In the genomic region with DNA sequence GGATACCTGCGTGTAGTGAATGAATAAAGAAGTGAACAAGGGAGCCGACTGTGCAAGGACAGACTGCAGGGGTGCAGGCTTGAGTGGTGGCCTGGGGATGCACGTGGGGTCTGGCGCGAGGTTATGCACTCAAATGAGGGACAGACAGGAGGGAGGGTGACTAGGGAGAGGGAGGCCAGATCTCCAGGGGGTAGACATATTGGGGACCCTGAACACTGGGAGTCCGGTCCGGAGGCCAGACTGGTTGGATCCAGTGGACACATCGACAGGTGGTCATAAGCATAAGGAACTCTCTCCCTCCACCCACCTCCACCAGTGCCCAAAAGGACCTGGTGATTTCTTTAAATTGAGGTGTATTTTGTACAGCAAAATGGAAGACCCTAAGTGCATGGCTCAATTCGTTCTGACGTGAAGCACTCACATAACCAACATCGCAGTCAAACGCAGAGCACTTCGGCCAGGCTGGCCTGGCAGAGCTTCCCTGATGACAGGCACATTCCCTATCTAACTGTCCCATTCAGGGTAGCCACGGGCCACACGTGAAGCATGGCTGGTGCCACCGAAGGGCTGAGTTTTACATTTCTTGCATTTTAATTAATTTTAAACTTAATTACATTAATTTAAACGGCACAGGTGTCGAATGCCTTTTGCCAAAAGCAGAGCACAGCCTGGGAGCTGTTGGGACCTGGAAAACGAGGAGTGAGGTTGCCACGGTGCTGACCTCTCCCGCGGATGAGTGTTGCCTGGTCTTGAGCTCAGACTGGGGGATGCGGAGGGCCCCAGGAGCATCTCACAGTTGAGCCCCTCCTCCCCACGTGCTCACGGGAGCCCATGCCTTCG, we compare ENCODE assay signal across 22 cellular contexts. TPM values are rescaled to one million over a fixed set of nuclear protein-coding genes. Genes with fewer than 3 reads are reported as not detected.
DNase-seq lines count a peak whose midpoint lies in the region; ATAC-seq, FAIRE-seq and TF ChIP-seq lines count a peak whose summit lies in the region.
"Had no signal": no experiment of that assay in that cellular context is flagged by ENCODE, and none has a peak within 500 bp of the region (broad histone marks: within the 10 kb centered on the region; RNA-seq: fewer than 3 reads in every experiment).

No MANE protein-coding gene starts in this region.

- H3K9me2 ChIP-seq in GM23248 (ENCODE audit: insufficient read depth) (no peaks in the 10 kb centered on the region), PC-9 (ENCODE audit: insufficient read depth) (no peaks in the 10 kb centered on the region)

- DNase-seq in right lobe of liver (peak in 2 of 3 donors; percentile 15 to 26), HepG2 (ENCODE audit: low spot score) (no peak), coronary artery (ENCODE audit: low spot score) (peak; percentile 64), neural progenitor cell (ENCODE audit: low spot score) (no peak), GM23248 (no peak), PC-9 (no peak)
- DNase-seq: activated CD4-positive, CD25-positive, alpha-beta regulatory T cell; activated CD8-positive, alpha-beta T cell treated with anti-CD3 and anti-CD28 coated beads, Interleukin-2, amount 10 ng/mL, durations not matched to agents 7 days and 5 days; brain microvascular endothelial cell; cortex of kidney; EL; MG63; NCI-H1436 treated with DMSO at 0.1 percent for 48 hours; NCI-H524 had no signal

- no peak overlapping the region for H3K9ac ChIP-seq in HepG2 (ENCODE audit: insufficient read depth, low read depth, low read length)
- no peak overlapping the region for H3K9ac ChIP-seq in neural progenitor cell
- H3K9ac ChIP-seq in GM23248 = no peak overlapping the region

- H3K79me2 ChIP-seq in HepG2 (ENCODE audit: insufficient read depth, low read length) (no peaks in the 10 kb centered on the region), neural progenitor cell (ENCODE audit: low read depth) (no peaks in the 10 kb centered on the region), GM23248 (ENCODE audit: insufficient read depth) (no peaks in the 10 kb centered on the region), PC-9 (ENCODE audit: low read depth) (no peaks in the 10 kb centered on the region)

- TF ChIP-seq POLR2A in right lobe of liver (IDR thresholded peaks at IDR 0.05) = no peak
- no peak for TF ChIP-seq POLR2A in HepG2 (IDR thresholded peaks at IDR 0.05; ENCODE audit: insufficient read depth in 1 of 2, low read depth in 2 of 2, low read length in 2 of 2)

- FAIRE-seq in HepG2 (lab: Jason Lieb, UNC) = no peak
- FAIRE-seq: endometrium had no signal

- H3K9me3 ChIP-seq in right lobe of liver (no peaks in the 10 kb centered on the region), HepG2 (ENCODE audit: low read length) (no peaks in the 10 kb centered on the region), neural progenitor cell (ENCODE audit: low read depth) (no peaks in the 10 kb centered on the region), GM23248 (ENCODE audit: low read depth) (no peaks in the 10 kb centered on the region), PC-9 (ENCODE audit: insufficient read depth, low read depth) (no peaks in the 10 kb centered on the region)

- H3K27ac ChIP-seq in right lobe of liver (no peak overlapping the region), HepG2 (ENCODE audit: extremely low read length, insufficient read depth, low read length) (no peak overlapping the region), coronary artery (no peak overlapping the region), neural progenitor cell (no peak overlapping the region), GM23248 (no peak overlapping the region), PC-9 (no peak overlapping the region)
- H3K27ac ChIP-seq: brain microvascular endothelial cell, RWPE1 had no signal

- ATAC-seq in right lobe of liver (no peak), HepG2 (no peak), HG02885 (IDR thresholded peaks at IDR 0.05; ENCODE audit: poor library complexity, unreplicated experiment) (no peak)
- ATAC-seq: activated CD8-positive, alpha-beta T cell treated with anti-CD3 and anti-CD28 coated beads, Interleukin-2, amount 10 ng/mL, durations not matched to agents 7 days and 5 days had no signal

- peaks cover 16% of the 10 kb centered on the region for H3K9me3 Mint-ChIP-seq in neural progenitor cell

- H3K4me1 ChIP-seq in right lobe of liver (no peaks in the 10 kb centered on the region), HepG2 (ENCODE audit: insufficient read depth, low read length) (no peaks in the 10 kb centered on the region), neural progenitor cell (no peaks in the 10 kb centered on the region), GM23248 (ENCODE audit: insufficient read depth) (no peaks in the 10 kb centered on the region), PC-9 (replicated peaks; ENCODE audit: insufficient read depth) (no peaks in the 10 kb centered on the region)

- H3K27me3 Mint-ChIP-seq in neural progenitor cell (ENCODE audit: insufficient read depth, low read depth) = peaks cover 6% of the 10 kb centered on the region

- in situ Hi-C loops in HepG2 (cut with HindIII; ENCODE audit: extremely low pct_ligation_motif_present, low pct_unique_long_range_greater_than_20kb) = no loop called here
- in situ Hi-C loops in GM23248 (cut with MboI) = no loop called here

- intact Hi-C loops in right lobe of liver (cut with DNase I) = no loop called here
- intact Hi-C loops in HepG2 (cut with micrococcal nuclease; ENCODE audit: unreplicated experiment) = no loop called here
- intact Hi-C loops in PC-9 (cut with micrococcal nuclease; ENCODE audit: unreplicated experiment) = no loop called here

- H3K4me1 Mint-ChIP-seq in neural progenitor cell = peaks cover 23% of the 10 kb centered on the region
- H3K4me1 Mint-ChIP-seq: nephron had no signal

- TF ChIP-seq EP300 in HepG2 (IDR thresholded peaks at IDR 0.05; ENCODE audit: low read depth in 2 of 2, low read length in 2 of 2) = no peak
- TF ChIP-seq EP300 in HepG2 (CRISPR knock-in tag; IDR thresholded peaks at IDR 0.05; ENCODE audit: borderline replicate concordance) = no peak

- TF ChIP-seq CTCF in right lobe of liver (IDR thresholded peaks at IDR 0.05) (no peak), HepG2 (CRISPR knock-in tag; IDR thresholded peaks at IDR 0.05) (no peak), coronary artery (IDR thresholded peaks at IDR 0.05) (no peak), neural progenitor cell (IDR thresholded peaks at IDR 0.05) (no peak), PC-9 (conservative IDR thresholded peaks at IDR 0.05) (no peak)

- H3K27me3 ChIP-seq in right lobe of liver (no peaks in the 10 kb centered on the region), HepG2 (ENCODE audit: control insufficient read depth in 1 of 2, insufficient read depth in 2 of 2, low read length in 2 of 2) (peaks cover 4 to 27% of the 10 kb centered on the region in 2 experiments; a peak in 3 of 5 replicates), neural progenitor cell (peaks cover 98% of the 10 kb centered on the region), GM23248 (replicated peaks; ENCODE audit: insufficient read depth) (peaks cover 13% of the 10 kb centered on the region), PC-9 (ENCODE audit: insufficient read depth, low read depth) (0 out of 2 replicates have a peak, but pooled peaks cover 14% of the 10 kb centered on the region)
- H3K27me3 ChIP-seq: brain microvascular endothelial cell had no signal

- H3F3A ChIP-seq in neural progenitor cell (ENCODE audit: low read depth) = no peaks in the 10 kb centered on the region
- no peaks in the 10 kb centered on the region for H3F3A ChIP-seq in GM23248 (ENCODE audit: insufficient read depth)
- H3F3A ChIP-seq in PC-9 (ENCODE audit: insufficient read depth, low read depth) = no peaks in the 10 kb centered on the region

- H3K36me3 ChIP-seq in right lobe of liver (no peaks in the 10 kb centered on the region), HepG2 (replicated peaks in 1 of 2; ENCODE audit: control insufficient read depth in 1 of 2, insufficient read depth in 2 of 2, low read length in 2 of 2) (no peaks in the 10 kb centered on the region), neural progenitor cell (no peaks in the 10 kb centered on the region), GM23248 (ENCODE audit: low read depth) (no peaks in the 10 kb centered on the region), PC-9 (ENCODE audit: low read depth) (no peaks in the 10 kb centered on the region)
- H3K36me3 ChIP-seq: brain microvascular endothelial cell, MG63 had no signal

- WGBS in right lobe of liver (ENCODE audit: insufficient coverage, low coverage, low lambda C conversion rate, missing lambda C conversion rate) = 52% methylated on average over 18 of the region's 26 CpGs
- 20% methylated on average over 18 of the region's 26 CpGs for WGBS in HepG2 (ENCODE audit: low lambda C conversion rate)
- 59 to 68% methylated on average over 26 of the region's 26 CpGs for WGBS in GM23248 (ENCODE audit: low coverage in 1 of 2, low lambda C conversion rate in 2 of 2, missing lambda C conversion rate in 2 of 2), 2 experiments

- H4K20me1 ChIP-seq in HepG2 (ENCODE audit: insufficient read depth, low read length) (no peaks in the 10 kb centered on the region), neural progenitor cell (ENCODE audit: low read depth) (no peaks in the 10 kb centered on the region), GM23248 (ENCODE audit: insufficient read depth) (no peaks in the 10 kb centered on the region), PC-9 (ENCODE audit: insufficient read depth) (no peaks in the 10 kb centered on the region)

- H3K4me3 Mint-ChIP-seq in neural progenitor cell = no peak overlapping the region
- H3K4me3 Mint-ChIP-seq: activated CD8-positive, alpha-beta T cell treated with anti-CD3 and anti-CD28 coated beads, Interleukin-2, amount 10 ng/mL, durations not matched to agents 7 days and 5 days; nephron had no signal

- no peak overlapping the region for H3K4me3 ChIP-seq in right lobe of liver
- H3K4me3 ChIP-seq in HepG2 (replicated peaks in 1 of 3; ENCODE audit: insufficient read depth in 1 of 3, low read depth in 2 of 3, low read length in 3 of 3) = no peak overlapping the region
- no peak overlapping the region for H3K4me3 ChIP-seq in coronary artery
- H3K4me3 ChIP-seq in neural progenitor cell = no peak overlapping the region
- no peak overlapping the region for H3K4me3 ChIP-seq in GM23248
- no peak overlapping the region for H3K4me3 ChIP-seq in PC-9
- H3K4me3 ChIP-seq: MG63 had no signal

- peaks cover 30% of the 10 kb centered on the region for H3K36me3 Mint-ChIP-seq in neural progenitor cell

- no peak overlapping the region for H2AFZ ChIP-seq in HepG2 (ENCODE audit: low read length)
- no peak overlapping the region for H2AFZ ChIP-seq in neural progenitor cell (replicated peaks)
- H2AFZ ChIP-seq in GM23248 = no peak overlapping the region
- no peak overlapping the region for H2AFZ ChIP-seq in PC-9

- H3K27ac Mint-ChIP-seq in neural progenitor cell = peak overlapping the region; percentile 86
- H3K27ac Mint-ChIP-seq: activated CD8-positive, alpha-beta T cell treated with anti-CD3 and anti-CD28 coated beads, Interleukin-2, amount 10 ng/mL, durations not matched to agents 7 days and 5 days; nephron; progenitor cell of endocrine pancreas had no signal

- TF ChIP-seq RAD21 in HepG2 (CRISPR knock-in tag; IDR thresholded peaks at IDR 0.05) = no peak

- H3K4me2 ChIP-seq in HepG2 (ENCODE audit: low read depth, low read length) (no peak overlapping the region), neural progenitor cell (no peak overlapping the region), GM23248 (ENCODE audit: unreplicated experiment) (no peak overlapping the region), PC-9 (no peak overlapping the region)

- CTCF ChIA-PET in HepG2 (lab: Yijun Ruan, JAX; ENCODE audit: low intra/inter-chr PET ratio, low total read pairs) = no interaction called here
- CTCF ChIA-PET in PC-9 (lab: Charles Lee) = no interaction called here

- BruUV-seq in HepG2 (replicated peaks; lab: Mats Ljungman, UMichigan) = no TSS peak
- no TSS peak for BruUV-seq in PC-9 (replicated peaks; lab: Mats Ljungman, UMichigan)

- POLR2A ChIA-PET in HepG2 (lab: Yijun Ruan, JAX) = no interaction called here
- POLR2A ChIA-PET in PC-9 (lab: Charles Lee; ENCODE audit: unreplicated experiment) = interaction anchor here (0.6 to 0.9 kb wide), 2 partner anchors 24 to 632 kb away, joined by 3 to 5 read pairs; no protein-coding TSS in a partner anchor

RNA-seq across cellular contexts. Expression of gene WNT3A, which starts 14.1 kb away (rescaled TPM):
- total RNA-seq in right lobe of liver (not detected), HepG2 (2016; rRNA removed; fragmentation: Illumina TruSeq; extraction: Trizol) (not detected in 2 replicates), neural progenitor cell (ENCODE audit: low replicate concordance) (0.12 TPM in 1 of 2 replicates, not detected in the other), PC-9 (2021) (0.24 and 0.53 TPM in 2 replicates)
- total RNA-seq in HepG2 (2016; cell fraction: cytosol; rRNA removed; fragmentation: Illumina TruSeq; extraction: Trizol; ENCODE audit: low read depth) = not detected in 2 replicates
- total RNA-seq in HepG2 (2016; cell fraction: insoluble cytoplasmic fraction; rRNA removed; fragmentation: Illumina TruSeq; extraction: Trizol) = not detected in 2 replicates
- total RNA-seq in HepG2 (2016; cell fraction: membrane; rRNA removed; fragmentation: Illumina TruSeq; extraction: Trizol) = not detected in 2 replicates
- not detected in 2 replicates for total RNA-seq in HepG2 (2016; cell fraction: nucleus; rRNA removed; fragmentation: Illumina TruSeq; extraction: Trizol)
- polyA plus RNA-seq in HepG2 (2011; rRNA removed) (not detected in 2 replicates), GM23248 (2016; fragmentation: Nextera tagmentation; extraction: Ambion mirVana) (not detected in 2 replicates)
- polyA plus RNA-seq in HepG2 (2011; cell fraction: cytosol; rRNA removed) = not detected in 2 replicates
- not detected in 2 replicates for polyA plus RNA-seq in HepG2 (2011; cell fraction: nucleus; rRNA removed)
- polyA plus RNA-seq in HepG2 (2012) = not detected in 2 replicates
- polyA plus RNA-seq in HepG2 (2016; cell fraction: cytosol; fragmentation: Illumina TruSeq; extraction: Trizol; ENCODE audit: low read depth) = not detected in 2 replicates
- polyA plus RNA-seq in HepG2 (2016; cell fraction: insoluble cytoplasmic fraction; fragmentation: Illumina TruSeq; extraction: Trizol; ENCODE audit: low read depth) = not detected in 2 replicates
- not detected in 2 replicates for polyA plus RNA-seq in HepG2 (2016; cell fraction: membrane; fragmentation: Illumina TruSeq; extraction: Trizol; ENCODE audit: low read depth)
- polyA plus RNA-seq in HepG2 (2016; cell fraction: nucleus; fragmentation: Illumina TruSeq; extraction: Trizol; ENCODE audit: insufficient read depth, low read depth) = not detected in 2 replicates
- polyA minus RNA-seq in HepG2 (2011; rRNA and poly(A)+ RNA removed; ENCODE audit: low replicate concordance) = not detected in 2 replicates
- polyA minus RNA-seq in HepG2 (2011; cell fraction: cytosol; rRNA and poly(A)+ RNA removed) = not detected in 2 replicates
- polyA minus RNA-seq in HepG2 (2011; cell fraction: nucleus; rRNA and poly(A)+ RNA removed) = not detected in 2 replicates
- not detected in 2 replicates for total RNA-seq in GM23248 (2014; rRNA removed; shearing (Covaris generic))
- total RNA-seq: activated CD8-positive, alpha-beta T cell treated with anti-CD3 and anti-CD28 coated beads, Interleukin-2, amount 10 ng/mL, durations not matched to agents 7 days and 5 days; fibroblast of lung; glomerular endothelial cell; H4; progenitor cell of endocrine pancreas had no signal
- polyA plus RNA-seq: fibroblast of lung had no signal

Comparison
In these comparisons a context has a peak if more than half of its experiments do, and no peak if none do; other contexts are left out.
1. DNase-seq: peak in right lobe of liver (2 of 3) and coronary artery (single experiment); none in HepG2 (single experiment), neural progenitor cell (single experiment), GM23248 (single experiment) and PC-9 (0 of 2).